28 cellular contexts compared by ENCODE assay signal in genomic region chr5:93054424-93055165, GRCh38.
DNase-seq lines count a peak whose midpoint lies in the region; ATAC-seq and TF ChIP-seq lines count a peak whose summit lies in the region.
"Had no signal": no experiment of that assay in that cellular context is flagged by ENCODE, and none has a peak within 500 bp of the region (broad histone marks: within the 10 kb centered on the region; RNA-seq: fewer than 3 reads in every experiment).

No MANE protein-coding gene starts in this region.

- CTCF ChIA-PET in Caco-2 (lab: Charles Lee), result no interaction called here

- H3K9me3 Mint-ChIP-seq in Caco-2 (ENCODE audit: unreplicated experiment), result no peaks in the 10 kb centered on the region
- H3K9me3 Mint-ChIP-seq: activated CD4-positive, alpha-beta memory T cell treated with anti-CD3 and anti-CD28 coated beads, Interleukin-2, amount 10 ng/mL, durations not matched to agents 7 days and 5 days had no signal

- H3K27me3 Mint-ChIP-seq in Caco-2 (ENCODE audit: insufficient read depth, unreplicated experiment), result no peaks in the 10 kb centered on the region
- H3K27me3 Mint-ChIP-seq: activated B cell treated with CpG ODN at 0.5 μM for 24 hours; activated CD4-positive, alpha-beta memory T cell treated with anti-CD3 and anti-CD28 coated beads, Interleukin-2, amount 10 ng/mL, durations not matched to agents 7 days and 5 days; CD4-positive, alpha-beta memory T cell; stimulated activated naive CD8-positive, alpha-beta T cell treated with anti-CD3 and anti-CD28 coated beads, Interleukin-15, Interleukin-2, amounts not matched to agents 100 ng/mL and 50 ng/mL, for 24 hours had no signal

- POLR2A ChIA-PET in Caco-2 (lab: Charles Lee), result no interaction called here

- no peak overlapping the region for H3K27ac Mint-ChIP-seq in Caco-2 (ENCODE audit: unreplicated experiment)
- H3K27ac Mint-ChIP-seq: activated B cell treated with CpG ODN at 0.5 μM for 24 hours; activated CD4-positive, alpha-beta memory T cell treated with anti-CD3 and anti-CD28 coated beads, Interleukin-2, amount 10 ng/mL, durations not matched to agents 7 days and 5 days; CD4-positive, alpha-beta memory T cell; stimulated activated naive CD8-positive, alpha-beta T cell treated with anti-CD3 and anti-CD28 coated beads, Interleukin-15, Interleukin-2, amounts not matched to agents 100 ng/mL and 50 ng/mL, for 24 hours had no signal

- peaks cover 7% of the 10 kb centered on the region for H3K4me1 Mint-ChIP-seq in Caco-2 (ENCODE audit: low read depth, unreplicated experiment)
- H3K4me1 Mint-ChIP-seq: activated B cell treated with CpG ODN at 0.5 μM for 24 hours; activated CD4-positive, alpha-beta memory T cell treated with anti-CD3 and anti-CD28 coated beads, Interleukin-2, amount 10 ng/mL, durations not matched to agents 7 days and 5 days; CD4-positive, alpha-beta memory T cell had no signal

- no peak for ATAC-seq in GM19035 (IDR thresholded peaks at IDR 0.05; ENCODE audit: unreplicated experiment)
- ATAC-seq: GM12878, heart left ventricle, left lung, psoas muscle had no signal

- BruUV-seq in Caco-2 (replicated peaks; lab: Mats Ljungman, UMichigan), result no TSS peak

- DNase-seq in GF-D8 (lab: John Stamatoyannopoulos, UW) (peak; percentile 0), MV-4-11 (lab: John Stamatoyannopoulos, UW) (peak; percentile 78), amniotic epithelial cell (ENCODE audit: low read depth) (peak; percentile 93), fibroblast of villous mesenchyme (ENCODE audit: low read depth) (peak; percentile 85), Caco-2 (no peak), medulla oblongata (ENCODE audit: extremely low spot score) (no peak), NCI-H774 (lab: John Stamatoyannopoulos, UW) (no peak)
- DNase-seq: activated B cell treated with CpG ODN at 0.5 μM for 24 hours; activated CD4-positive, alpha-beta memory T cell treated with anti-CD3 and anti-CD28 coated beads, Interleukin-2, amount 10 ng/mL, durations not matched to agents 7 days and 5 days; activated gamma-delta T cell treated with Interleukin-2 at 50 U/mL for 16 hours; activated T-cell treated with anti-CD3 and anti-CD28 coated beads for 4 hours; adrenal gland; CD4-positive, alpha-beta memory T cell; DMS153; erythroblast; heart left ventricle; left lung; NCI-H1417 treated with DMSO at 0.1 percent for 48 hours; NCI-H526; psoas muscle; SHP77 treated with DMSO at 0.1 percent for 48 hours; small intestine; stimulated activated CD4-positive, alpha-beta T cell treated with anti-CD3 and anti-CD28 coated beads, Interleukin-2, amount 100 ng/mL, for 48 hours; tibial artery had no signal

- H3K9me3 ChIP-seq in Caco-2, result no peaks in the 10 kb centered on the region
- H3K9me3 ChIP-seq: adrenal gland, heart left ventricle, left lung, neutrophil, psoas muscle, tibial artery had no signal

- intact Hi-C loops in Caco-2 (cut with micrococcal nuclease; ENCODE audit: unreplicated experiment), result no loop called here

- H3K36me3 ChIP-seq in Caco-2 (ENCODE audit: control insufficient read depth, insufficient read depth, low read length), result no peaks in the 10 kb centered on the region
- H3K36me3 ChIP-seq: adrenal gland, heart left ventricle, left lung, neutrophil, tibial artery had no signal

- no peaks in the 10 kb centered on the region for H3K27me3 ChIP-seq in Caco-2 (replicated peaks; ENCODE audit: control insufficient read depth, insufficient read depth, low read length)
- H3K27me3 ChIP-seq: adrenal gland, heart left ventricle, left lung, neutrophil, tibial artery had no signal

- H3K36me3 Mint-ChIP-seq in Caco-2 (ENCODE audit: insufficient read depth, unreplicated experiment), result no peaks in the 10 kb centered on the region
- H3K36me3 Mint-ChIP-seq: CD4-positive, alpha-beta memory T cell had no signal

- H3K4me1 ChIP-seq in Caco-2, result no peaks in the 10 kb centered on the region
- H3K4me1 ChIP-seq: adrenal gland, heart left ventricle, left lung, psoas muscle, tibial artery had no signal

- H3K4me3 Mint-ChIP-seq in Caco-2 (ENCODE audit: unreplicated experiment), result no peak overlapping the region
- H3K4me3 Mint-ChIP-seq: activated B cell treated with CpG ODN at 0.5 μM for 24 hours; activated CD4-positive, alpha-beta memory T cell treated with anti-CD3 and anti-CD28 coated beads, Interleukin-2, amount 10 ng/mL, durations not matched to agents 7 days and 5 days; CD4-positive, alpha-beta memory T cell; stimulated activated naive CD8-positive, alpha-beta T cell treated with anti-CD3 and anti-CD28 coated beads, Interleukin-15, Interleukin-2, amounts not matched to agents 100 ng/mL and 50 ng/mL, for 24 hours had no signal

- no peak for TF ChIP-seq CTCF in fibroblast of villous mesenchyme (IDR thresholded peaks at IDR 0.05; ENCODE audit: insufficient read depth, low read depth, low read length)
- TF ChIP-seq CTCF in Caco-2 (IDR thresholded peaks at IDR 0.05; ENCODE audit: insufficient read depth in 1 of 2, low read depth in 1 of 2, low read length in 1 of 2, severe bottlenecking in 1 of 2, unreplicated experiment in 1 of 2), result no peak

- H3K4me3 ChIP-seq in fibroblast of villous mesenchyme (ENCODE audit: low read depth, low read length), result no peak overlapping the region
- H3K4me3 ChIP-seq in Caco-2 (ENCODE audit: low read depth, low read length), result no peak overlapping the region
- H3K4me3 ChIP-seq: adrenal gland, GM12878, heart left ventricle, left lung, psoas muscle, tibial artery had no signal

Comparison
In these comparisons a context has a peak if more than half of its experiments do, and no peak if none do; other contexts are left out.
1. DNase-seq: peak in GF-D8 (single experiment), MV-4-11 (single experiment), amniotic epithelial cell (single experiment) and fibroblast of villous mesenchyme (single experiment); none in Caco-2 (0 of 2), medulla oblongata (single experiment) and NCI-H774 (single experiment).